8 cellular contexts compared by ENCODE assay signal in genomic region chr7:66681491-66682349, GRCh38. TPM values are rescaled to one million over a fixed set of nuclear protein-coding genes. Genes with fewer than 3 reads are reported as not detected.
DNase-seq lines count a peak whose midpoint lies in the region; ATAC-seq, FAIRE-seq and TF ChIP-seq lines count a peak whose summit lies in the region.

No MANE protein-coding gene starts in this region.

- no peaks in the 10 kb centered on the region for H3K36me3 ChIP-seq in bronchial epithelial cell (ENCODE audit: control insufficient read depth, insufficient read depth, low read length)

- peaks cover 4 to 5% (median 5%) of the 10 kb centered on the region in 3 donors for H3K27me3 Mint-ChIP-seq in immature natural killer cell (ENCODE audit: low read depth in 3 of 3)

- peak; percentile 93 for ATAC-seq in GM18907 (IDR thresholded peaks at IDR 0.05; ENCODE audit: unreplicated experiment)
- peak; percentile 94 for ATAC-seq in HG03139 (IDR thresholded peaks at IDR 0.05; ENCODE audit: unreplicated experiment)

- no peaks in the 10 kb centered on the region for H3K27me3 ChIP-seq in bronchial epithelial cell (ENCODE audit: control insufficient read depth, insufficient read depth, low read length)

- H3K4me3 ChIP-seq in AG04449 (ENCODE audit: low read depth, low read length) (peak overlapping the region; percentile 87), WI38 (ENCODE audit: low read depth, low read length) (peak overlapping the region; percentile 88), bronchial epithelial cell (ENCODE audit: low read depth, low read length) (peak overlapping the region; percentile 97)

- no peaks in the 10 kb centered on the region for H3K9me3 Mint-ChIP-seq in immature natural killer cell

- H3K4me1 Mint-ChIP-seq in immature natural killer cell = peaks cover 17 to 30% of the 10 kb centered on the region in 2 donors

- no peaks in the 10 kb centered on the region for H3K36me3 Mint-ChIP-seq in immature natural killer cell

- H3K4me3 Mint-ChIP-seq in immature natural killer cell = peak overlapping the region; percentile 89 to 94 (median 92)

- FAIRE-seq in bronchial epithelial cell (lab: Jason Lieb, UNC) = no peak

- DNase-seq in AG04449 (ENCODE audit: low read depth, low spot score) (peak; percentile 54), NCI-H2196 treated with DMSO at 0.1 percent for 48 hours (lab: John Stamatoyannopoulos, UW; ENCODE audit: unreplicated experiment) (peak; percentile 88), bronchial epithelial cell (ENCODE audit: low read depth) (peak; percentile 87), immature natural killer cell (peak; percentile 93 to 95 (median 94)), smooth muscle cell of the brain vasculature (ENCODE audit: low read depth, low spot score) (peak; percentile 82)

- TF ChIP-seq CTCF in AG04449 (IDR thresholded peaks at IDR 0.05; ENCODE audit: insufficient read depth, low read length, missing control alignments) (no peak), WI38 (IDR thresholded peaks at IDR 0.05; ENCODE audit: low read depth, low read length) (no peak), bronchial epithelial cell (IDR thresholded peaks at IDR 0.05; ENCODE audit: insufficient read depth, low read length, severe bottlenecking) (no peak)

- CTCF ChIA-PET in AG04449 (lab: Yijun Ruan, JAX) = interaction anchor here (1.4 kb wide), 1 partner anchor 16 kb away, joined by 3 read pairs; no protein-coding TSS in a partner anchor

- H3K27ac Mint-ChIP-seq in immature natural killer cell = peak overlapping the region; percentile 96 to 97 (median 97)

- POLR2A ChIA-PET in AG04449 (lab: Yijun Ruan, JAX) = no interaction called here

RNA-seq across cellular contexts. Expression of gene KCTD7, which starts 53.0 kb away (rescaled TPM):
- total RNA-seq in bronchial epithelial cell = 3.2 and 5.0 TPM in 2 replicates
- polyA plus RNA-seq in immature natural killer cell = 10 to 100 TPM in 1 of 3 donors, 1 to 10 TPM in 2; 4.4 to 20.7 (median 7.5) TPM

RNA-seq across cellular contexts. Expression of gene RABGEF1, which starts 58.8 kb away (rescaled TPM):
- 35.3 and 41.5 TPM in 2 replicates for total RNA-seq in bronchial epithelial cell
- polyA plus RNA-seq in immature natural killer cell = 10 to 100 TPM; 13.8 to 30.3 (median 22.6) TPM

Comparison
In these comparisons a context has a peak if more than half of its experiments do, and no peak if none do; other contexts are left out.
1. Peak in every context shown above with its lines: DNase-seq, ATAC-seq and H3K4me3 ChIP-seq.